ENCODE assay signal across 1 cellular context in genomic region chr1:170932236-170932635, GRCh38.
TF ChIP-seq lines count a peak whose summit lies in the region.

No MANE protein-coding gene starts in this region.

TF ChIP-seq in GM12878, 131 proteins besides CTCF, POLR2A, EP300 and RAD21 (continued from another document):
- TF ChIP-seq RELB (IDR thresholded peaks at IDR 0.05; ENCODE audit: low read depth) = 0 out of 2 replicates have a peak, but pooled peaks have one; percentile 15
- TF ChIP-seq TAF1 (IDR thresholded peaks at IDR 0.05; ENCODE audit: borderline replicate concordance, low read depth, low read length) = no peak
- TF ChIP-seq CBX3 (IDR thresholded peaks at IDR 0.05; ENCODE audit: borderline replicate concordance, low read depth) = no peak
- no peak for TF ChIP-seq CHD2 (IDR thresholded peaks at IDR 0.05; ENCODE audit: borderline replicate concordance, low read depth, low read length)
- no peak for TF ChIP-seq SMAD5 (IDR thresholded peaks at IDR 0.05; ENCODE audit: low read depth)
- TF ChIP-seq ZNF592 (IDR thresholded peaks at IDR 0.05) = no peak
- TF ChIP-seq, protein P1, sequence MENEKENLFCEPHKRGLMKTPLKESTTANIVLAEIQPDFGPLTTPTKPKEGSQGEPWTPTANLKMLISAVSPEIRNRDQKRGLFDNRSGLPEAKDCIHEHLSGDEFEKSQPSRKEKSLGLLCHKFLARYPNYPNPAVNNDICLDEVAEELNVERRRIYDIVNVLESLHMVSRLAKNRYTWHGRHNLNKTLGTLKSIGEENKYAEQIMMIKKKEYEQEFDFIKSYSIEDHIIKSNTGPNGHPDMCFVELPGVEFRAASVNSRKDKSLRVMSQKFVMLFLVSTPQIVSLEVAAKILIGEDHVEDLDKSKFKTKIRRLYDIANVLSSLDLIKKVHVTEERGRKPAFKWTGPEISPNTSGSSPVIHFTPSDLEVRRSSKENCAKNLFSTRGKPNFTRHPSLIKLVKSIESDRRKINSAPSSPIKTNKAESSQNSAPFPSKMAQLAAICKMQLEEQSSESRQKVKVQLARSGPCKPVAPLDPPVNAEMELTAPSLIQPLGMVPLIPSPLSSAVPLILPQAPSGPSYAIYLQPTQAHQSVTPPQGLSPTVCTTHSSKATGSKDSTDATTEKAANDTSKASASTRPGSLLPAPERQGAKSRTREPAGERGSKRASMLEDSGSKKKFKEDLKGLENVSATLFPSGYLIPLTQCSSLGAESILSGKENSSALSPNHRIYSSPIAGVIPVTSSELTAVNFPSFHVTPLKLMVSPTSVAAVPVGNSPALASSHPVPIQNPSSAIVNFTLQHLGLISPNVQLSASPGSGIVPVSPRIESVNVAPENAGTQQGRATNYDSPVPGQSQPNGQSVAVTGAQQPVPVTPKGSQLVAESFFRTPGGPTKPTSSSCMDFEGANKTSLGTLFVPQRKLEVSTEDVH (IDR thresholded peaks at IDR 0.05; ENCODE audit: low read depth, partially characterized antibody) = no peak
- no peak for TF ChIP-seq ZBTB11 (CRISPR knock-in tag; IDR thresholded peaks at IDR 0.05)
- TF ChIP-seq CBFB (IDR thresholded peaks at IDR 0.05; ENCODE audit: low read depth) = no peak
- TF ChIP-seq RAD51 (IDR thresholded peaks at IDR 0.05) = peak; percentile 62
- no peak for TF ChIP-seq ZBTB4 (CRISPR knock-in tag; IDR thresholded peaks at IDR 0.05)
- TF ChIP-seq POLR2AphosphoS5 (IDR thresholded peaks at IDR 0.05; ENCODE audit: low read length) = no peak
- TF ChIP-seq HDAC6 (IDR thresholded peaks at IDR 0.05; ENCODE audit: unreplicated experiment) = no peak
- no peak for TF ChIP-seq EED (IDR thresholded peaks at IDR 0.05; ENCODE audit: low read depth)
- no peak for TF ChIP-seq CEBPB (IDR thresholded peaks at IDR 0.05; ENCODE audit: borderline replicate concordance in 1 of 2, low read depth in 2 of 2, low read length in 2 of 2)
- no peak for TF ChIP-seq EZH2 (IDR thresholded peaks at IDR 0.05; ENCODE audit: borderline replicate concordance, control insufficient read depth, low read depth, low read length)
- TF ChIP-seq SMAD1 (IDR thresholded peaks at IDR 0.05; ENCODE audit: low read depth, partially characterized antibody) = no peak
- TF ChIP-seq, protein P2, sequence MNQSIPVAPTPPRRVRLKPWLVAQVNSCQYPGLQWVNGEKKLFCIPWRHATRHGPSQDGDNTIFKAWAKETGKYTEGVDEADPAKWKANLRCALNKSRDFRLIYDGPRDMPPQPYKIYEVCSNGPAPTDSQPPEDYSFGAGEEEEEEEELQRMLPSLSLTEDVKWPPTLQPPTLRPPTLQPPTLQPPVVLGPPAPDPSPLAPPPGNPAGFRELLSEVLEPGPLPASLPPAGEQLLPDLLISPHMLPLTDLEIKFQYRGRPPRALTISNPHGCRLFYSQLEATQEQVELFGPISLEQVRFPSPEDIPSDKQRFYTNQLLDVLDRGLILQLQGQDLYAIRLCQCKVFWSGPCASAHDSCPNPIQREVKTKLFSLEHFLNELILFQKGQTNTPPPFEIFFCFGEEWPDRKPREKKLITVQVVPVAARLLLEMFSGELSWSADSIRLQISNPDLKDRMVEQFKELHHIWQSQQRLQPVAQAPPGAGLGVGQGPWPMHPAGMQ (IDR thresholded peaks at IDR 0.05; ENCODE audit: borderline replicate concordance) = no peak
- no peak for TF ChIP-seq HDGF (IDR thresholded peaks at IDR 0.05)
- no peak for TF ChIP-seq NBN (IDR thresholded peaks at IDR 0.05)
- TF ChIP-seq ETV6 (conservative IDR thresholded peaks at IDR 0.05 in 1 of 2, IDR thresholded peaks at IDR 0.05 in 1 of 2; ENCODE audit: borderline replicate concordance in 1 of 2, low read depth in 1 of 2) = no peak
- TF ChIP-seq STAT3 (IDR thresholded peaks at IDR 0.05; ENCODE audit: low read depth, low read length) = no peak
- TF ChIP-seq, protein P3, sequence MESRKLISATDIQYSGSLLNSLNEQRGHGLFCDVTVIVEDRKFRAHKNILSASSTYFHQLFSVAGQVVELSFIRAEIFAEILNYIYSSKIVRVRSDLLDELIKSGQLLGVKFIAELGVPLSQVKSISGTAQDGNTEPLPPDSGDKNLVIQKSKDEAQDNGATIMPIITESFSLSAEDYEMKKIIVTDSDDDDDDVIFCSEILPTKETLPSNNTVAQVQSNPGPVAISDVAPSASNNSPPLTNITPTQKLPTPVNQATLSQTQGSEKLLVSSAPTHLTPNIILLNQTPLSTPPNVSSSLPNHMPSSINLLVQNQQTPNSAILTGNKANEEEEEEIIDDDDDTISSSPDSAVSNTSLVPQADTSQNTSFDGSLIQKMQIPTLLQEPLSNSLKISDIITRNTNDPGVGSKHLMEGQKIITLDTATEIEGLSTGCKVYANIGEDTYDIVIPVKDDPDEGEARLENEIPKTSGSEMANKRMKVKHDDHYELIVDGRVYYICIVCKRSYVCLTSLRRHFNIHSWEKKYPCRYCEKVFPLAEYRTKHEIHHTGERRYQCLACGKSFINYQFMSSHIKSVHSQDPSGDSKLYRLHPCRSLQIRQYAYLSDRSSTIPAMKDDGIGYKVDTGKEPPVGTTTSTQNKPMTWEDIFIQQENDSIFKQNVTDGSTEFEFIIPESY (IDR thresholded peaks at IDR 0.05) = no peak
- TF ChIP-seq ELK1 (IDR thresholded peaks at IDR 0.05; ENCODE audit: low read depth, low read length) = no peak
- TF ChIP-seq ZNF274 (IDR thresholded peaks at IDR 0.05; ENCODE audit: insufficient read depth, insufficient read length) = no peak
- no peak for TF ChIP-seq BMI1 (IDR thresholded peaks at IDR 0.05; ENCODE audit: borderline replicate concordance)
- TF ChIP-seq, protein P4, sequence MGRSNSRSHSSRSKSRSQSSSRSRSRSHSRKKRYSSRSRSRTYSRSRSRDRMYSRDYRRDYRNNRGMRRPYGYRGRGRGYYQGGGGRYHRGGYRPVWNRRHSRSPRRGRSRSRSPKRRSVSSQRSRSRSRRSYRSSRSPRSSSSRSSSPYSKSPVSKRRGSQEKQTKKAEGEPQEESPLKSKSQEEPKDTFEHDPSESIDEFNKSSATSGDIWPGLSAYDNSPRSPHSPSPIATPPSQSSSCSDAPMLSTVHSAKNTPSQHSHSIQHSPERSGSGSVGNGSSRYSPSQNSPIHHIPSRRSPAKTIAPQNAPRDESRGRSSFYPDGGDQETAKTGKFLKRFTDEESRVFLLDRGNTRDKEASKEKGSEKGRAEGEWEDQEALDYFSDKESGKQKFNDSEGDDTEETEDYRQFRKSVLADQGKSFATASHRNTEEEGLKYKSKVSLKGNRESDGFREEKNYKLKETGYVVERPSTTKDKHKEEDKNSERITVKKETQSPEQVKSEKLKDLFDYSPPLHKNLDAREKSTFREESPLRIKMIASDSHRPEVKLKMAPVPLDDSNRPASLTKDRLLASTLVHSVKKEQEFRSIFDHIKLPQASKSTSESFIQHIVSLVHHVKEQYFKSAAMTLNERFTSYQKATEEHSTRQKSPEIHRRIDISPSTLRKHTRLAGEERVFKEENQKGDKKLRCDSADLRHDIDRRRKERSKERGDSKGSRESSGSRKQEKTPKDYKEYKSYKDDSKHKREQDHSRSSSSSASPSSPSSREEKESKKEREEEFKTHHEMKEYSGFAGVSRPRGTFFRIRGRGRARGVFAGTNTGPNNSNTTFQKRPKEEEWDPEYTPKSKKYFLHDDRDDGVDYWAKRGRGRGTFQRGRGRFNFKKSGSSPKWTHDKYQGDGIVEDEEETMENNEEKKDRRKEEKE (IDR thresholded peaks at IDR 0.05) = no peak
- TF ChIP-seq POU2F2 (IDR thresholded peaks at IDR 0.05; ENCODE audit: borderline replicate concordance, low read depth, low read length) = peak; percentile 52; the same call in 1 of the 3 replicates
